ENCODE assay signal across 11 cellular contexts in the genomic region with DNA sequence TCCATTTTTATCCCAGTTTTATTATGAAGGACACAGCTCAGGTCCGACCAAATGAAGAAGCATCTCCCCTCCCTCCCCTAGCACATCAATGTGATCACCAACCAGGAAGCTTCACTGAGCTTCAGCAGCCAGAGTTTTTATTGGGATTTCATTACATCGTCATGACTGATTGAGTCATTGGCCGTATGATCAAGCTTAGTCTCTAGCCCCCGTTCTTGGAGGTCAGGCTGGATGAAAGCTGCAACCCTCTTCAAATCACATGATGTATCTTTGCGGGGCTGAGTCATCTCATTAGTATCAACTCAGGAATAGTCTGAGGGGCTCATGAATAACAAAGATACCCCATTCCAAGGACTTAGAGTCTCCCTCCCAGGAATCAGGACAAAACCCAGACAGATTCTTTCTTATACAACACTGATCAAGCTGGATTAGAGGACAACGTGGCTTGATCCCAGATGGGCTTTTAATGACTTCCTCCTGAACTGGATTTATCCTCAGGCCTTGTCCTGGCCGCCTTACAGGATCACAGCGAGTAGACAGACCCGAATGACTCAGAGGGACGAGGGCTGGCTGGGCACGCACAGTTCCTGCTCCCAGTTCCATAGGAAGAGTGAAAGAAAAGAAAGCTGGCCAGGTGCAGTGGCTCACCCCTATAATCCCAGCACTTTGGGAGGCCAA.
DNase-seq lines count a peak whose midpoint lies in the region; ATAC-seq and TF ChIP-seq lines count a peak whose summit lies in the region.
"Had no signal": no experiment of that assay in that cellular context is flagged by ENCODE, and none has a peak within 500 bp of the region (broad histone marks: within the 10 kb centered on the region; RNA-seq: fewer than 3 reads in every experiment).

No MANE protein-coding gene starts in this region.

- DNase-seq in GM04503 (ENCODE audit: low read depth), result peak; percentile 97
- peak; percentile 72 for DNase-seq in T1000 (lab: John Stamatoyannopoulos, UW)
- peak; percentile 96 to 98 for DNase-seq in foreskin fibroblast
- no peak for DNase-seq in stimulated activated naive B cell treated with anti-CD40 and anti-IgM and Interleukin-4, amounts not matched to agents 10 μg/mL and 1 μg/mL and 100 μg/mL, for 72 hours
- DNase-seq in NCI-H1436 (lab: John Stamatoyannopoulos, UW), result no peak
- DNase-seq: activated naive CD4-positive, alpha-beta T cell treated with anti-CD3 and anti-CD28 coated beads, Interleukin-2, amount 10 ng/mL, durations not matched to agents 7 days and 5 days; naive thymus-derived CD4-positive, alpha-beta T cell; T-cell had no signal

- peaks cover 36 to 46% of the 10 kb centered on the region in 2 donors for H3K4me1 Mint-ChIP-seq in stimulated activated naive B cell treated with anti-CD40 and anti-IgM and Interleukin-4, amounts not matched to agents 10 μg/mL and 1 μg/mL and 100 μg/mL, for 72 hours

- H3K4me3 Mint-ChIP-seq in stimulated activated naive B cell treated with anti-CD40 and anti-IgM and Interleukin-4, amounts not matched to agents 10 μg/mL and 1 μg/mL and 100 μg/mL, for 72 hours, result no peak overlapping the region
- H3K4me3 Mint-ChIP-seq: activated naive CD4-positive, alpha-beta T cell treated with anti-CD3 and anti-CD28 coated beads, Interleukin-2, amount 10 ng/mL, durations not matched to agents 7 days and 5 days; T-cell had no signal

- no peak for ATAC-seq in stimulated activated naive B cell treated with anti-CD40 and anti-IgM and Interleukin-4, amounts not matched to agents 10 μg/mL and 1 μg/mL and 100 μg/mL, for 72 hours (replicated peaks)
- no peak for ATAC-seq in HG03045 (IDR thresholded peaks at IDR 0.05; ENCODE audit: unreplicated experiment)
- no peak for ATAC-seq in HG02678 (IDR thresholded peaks at IDR 0.05; ENCODE audit: unreplicated experiment)
- ATAC-seq in GM21786 (IDR thresholded peaks at IDR 0.05; ENCODE audit: unreplicated experiment), result no peak
- ATAC-seq: naive thymus-derived CD4-positive, alpha-beta T cell; T-cell had no signal

- no peak for TF ChIP-seq CTCF in foreskin fibroblast (IDR thresholded peaks at IDR 0.05; ENCODE audit: low read depth, low read length)

- no peak overlapping the region for H3K4me3 ChIP-seq in foreskin fibroblast (ENCODE audit: low read depth in 1 of 2, low read length in 2 of 2)

- H3K9me3 Mint-ChIP-seq in stimulated activated naive B cell treated with anti-CD40 and anti-IgM and Interleukin-4, amounts not matched to agents 10 μg/mL and 1 μg/mL and 100 μg/mL, for 72 hours, result no peaks in the 10 kb centered on the region
- H3K9me3 Mint-ChIP-seq: T-cell had no signal

- H3K27me3 Mint-ChIP-seq in stimulated activated naive B cell treated with anti-CD40 and anti-IgM and Interleukin-4, amounts not matched to agents 10 μg/mL and 1 μg/mL and 100 μg/mL, for 72 hours, result no peaks in the 10 kb centered on the region
- H3K27me3 Mint-ChIP-seq: activated naive CD4-positive, alpha-beta T cell treated with anti-CD3 and anti-CD28 coated beads, Interleukin-2, amount 10 ng/mL, durations not matched to agents 7 days and 5 days; naive thymus-derived CD4-positive, alpha-beta T cell; T-cell had no signal

- H3K36me3 Mint-ChIP-seq in stimulated activated naive B cell treated with anti-CD40 and anti-IgM and Interleukin-4, amounts not matched to agents 10 μg/mL and 1 μg/mL and 100 μg/mL, for 72 hours, result peaks cover 38 to 53% of the 10 kb centered on the region in 2 donors

- H3K27ac Mint-ChIP-seq in stimulated activated naive B cell treated with anti-CD40 and anti-IgM and Interleukin-4, amounts not matched to agents 10 μg/mL and 1 μg/mL and 100 μg/mL, for 72 hours, result peak overlapping the region; percentile 14
- H3K27ac Mint-ChIP-seq: activated naive CD4-positive, alpha-beta T cell treated with anti-CD3 and anti-CD28 coated beads, Interleukin-2, amount 10 ng/mL, durations not matched to agents 7 days and 5 days; T-cell had no signal

Comparison
In these comparisons a context has a peak if more than half of its experiments do, and no peak if none do; other contexts are left out.
1. DNase-seq: peak in GM04503 (single experiment), T1000 (single experiment) and foreskin fibroblast (2 of 2); none in stimulated activated naive B cell treated with anti-CD40 and anti-IgM and Interleukin-4, amounts not matched to agents 10 μg/mL and 1 μg/mL and 100 μg/mL, for 72 hours (single experiment) and NCI-H1436 (single experiment).